Comparison of ENCODE assay signal across 14 cellular contexts in genomic region chr3:160616311-160616710, GRCh38.
"Had no signal": no experiment of that assay in that cellular context is flagged by ENCODE, and none has a peak within 500 bp of the region (broad histone marks: within the 10 kb centered on the region; RNA-seq: fewer than 3 reads in every experiment).

No MANE protein-coding gene starts in this region.

- H3K36me3 ChIP-seq: ascending aorta, neural progenitor cell, pancreas, WERI-Rb-1 had no signal

- H3K9me3 ChIP-seq: ascending aorta, pancreas had no signal

- H3K9ac ChIP-seq: neural progenitor cell had no signal

- H3K4me3 ChIP-seq: ascending aorta, coronary artery, neural progenitor cell, pancreas had no signal

- H3K27ac ChIP-seq: ascending aorta, coronary artery, neural progenitor cell, pancreas, WERI-Rb-1 had no signal

- FAIRE-seq: endothelial cell of umbilical vein, pancreas, small intestine had no signal

- H3K4me2 ChIP-seq: neural progenitor cell had no signal

- DNase-seq: activated CD4-positive, alpha-beta T cell treated with anti-CD3 and anti-CD28 coated beads for 48 hours; activated naive CD4-positive, alpha-beta T cell; caudate nucleus; effector CD4-positive, alpha-beta T cell; pancreas; small intestine; T-cell; WERI-Rb-1 had no signal

- H3K4me1 ChIP-seq: ascending aorta, neural progenitor cell had no signal

- H3K4me3 Mint-ChIP-seq: activated T-helper 1 cell treated with anti-CD3 and anti-CD28 coated beads, Interleukin-12 subunit alpha, Interleukin-12 subunit beta, Interleukin-2, Interleukin-4 antibody, amounts not matched to agents 30 ng/mL and 10 ng/mL and 1 ng/mL, durations not matched to agents 14 hours and 24 hours and 36 hours; neural progenitor cell; T-cell had no signal

- H3K4me1 Mint-ChIP-seq: T-cell had no signal

- H3K27ac Mint-ChIP-seq: activated T-helper 1 cell treated with anti-CD3 and anti-CD28 coated beads, Interleukin-12 subunit alpha, Interleukin-12 subunit beta, Interleukin-2, Interleukin-4 antibody, amounts not matched to agents 30 ng/mL and 10 ng/mL and 1 ng/mL, durations not matched to agents 14 hours and 24 hours and 36 hours; neural progenitor cell; T-cell had no signal

- ATAC-seq: left lobe of liver, T-cell had no signal

- H3K27me3 ChIP-seq: ascending aorta, neural progenitor cell, pancreas had no signal

- H3K36me3 Mint-ChIP-seq: neural progenitor cell, T-cell had no signal

- H3K9me3 Mint-ChIP-seq: activated T-helper 1 cell treated with anti-CD3 and anti-CD28 coated beads, Interleukin-12 subunit alpha, Interleukin-12 subunit beta, Interleukin-2, Interleukin-4 antibody, amounts not matched to agents 30 ng/mL and 10 ng/mL and 1 ng/mL, durations not matched to agents 14 hours and 24 hours and 36 hours; neural progenitor cell; T-cell had no signal
